Comparison of ENCODE assay signal across 16 cellular contexts in the genomic region with DNA sequence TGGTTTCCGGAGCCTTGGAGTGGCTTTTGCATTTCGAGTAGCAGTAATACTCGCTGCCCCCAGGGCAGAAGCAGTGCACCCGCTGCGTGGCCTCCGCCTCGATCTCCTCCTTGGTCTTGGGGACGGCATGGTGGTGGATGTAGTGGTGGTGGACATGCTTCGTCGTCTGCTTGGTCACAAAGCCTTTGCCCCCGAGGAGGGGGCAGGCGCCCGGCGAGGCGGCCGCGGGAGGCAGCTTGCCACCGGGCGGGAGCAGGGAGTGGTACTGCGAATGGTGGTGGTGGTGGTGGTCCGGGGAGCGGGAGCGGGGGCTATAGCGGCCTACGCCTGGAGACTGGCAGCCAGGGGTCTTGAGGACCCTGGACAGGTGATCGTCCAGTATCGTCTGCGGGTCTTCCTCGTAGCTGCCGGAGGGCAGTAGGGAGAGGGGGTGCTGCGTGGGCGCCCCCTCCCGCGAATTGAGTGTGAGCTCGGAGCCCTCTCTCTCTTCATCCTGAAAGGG.
"Had no signal": no experiment of that assay in that cellular context is flagged by ENCODE, and none has a peak within 500 bp of the region (broad histone marks: within the 10 kb centered on the region; RNA-seq: fewer than 3 reads in every experiment).

No MANE protein-coding gene starts in this region.

- DNase-seq: activated naive CD8-positive, alpha-beta T cell treated with anti-CD3 and anti-CD28 coated beads, Interleukin-2, amount 50 U/mL, for 24 hours; colonic mucosa; erythroblast; hypothalamus; mammary epithelial cell; stimulated activated CD4-positive, alpha-beta T cell treated with anti-CD3 and anti-CD28 coated beads, Interleukin-2, amount 100 ng/mL, for 48 hours; stomach had no signal

- H3K27me3 Mint-ChIP-seq: activated naive CD4-positive, alpha-beta T cell treated with anti-CD3 and anti-CD28 coated beads, Interleukin-2, amount 10 ng/mL, durations not matched to agents 7 days and 5 days; activated naive CD8-positive, alpha-beta T cell treated with anti-CD3 and anti-CD28 coated beads, Interleukin-2, amount 50 U/mL, for 24 hours; central memory CD8-positive, alpha-beta T cell had no signal

- H3K27ac ChIP-seq: colonic mucosa, prostate gland, right atrium auricular region, stomach had no signal

- ATAC-seq: activated naive CD8-positive, alpha-beta T cell treated with anti-CD3 and anti-CD28 coated beads, Interleukin-2, amount 50 U/mL, for 24 hours; left lobe of liver had no signal

- H3K27ac Mint-ChIP-seq: activated naive CD8-positive, alpha-beta T cell treated with anti-CD3 and anti-CD28 coated beads, Interleukin-2, amount 50 U/mL, for 24 hours had no signal

- H3K4me1 Mint-ChIP-seq: central memory CD8-positive, alpha-beta T cell had no signal

- H3K9me3 Mint-ChIP-seq: activated naive CD4-positive, alpha-beta T cell treated with anti-CD3 and anti-CD28 coated beads, Interleukin-2, amount 10 ng/mL, durations not matched to agents 7 days and 5 days; activated naive CD8-positive, alpha-beta T cell treated with anti-CD3 and anti-CD28 coated beads, Interleukin-2, amount 50 U/mL, for 24 hours; activated T-helper 2 cell treated with anti-CD3 and anti-CD28 coated beads, Interferon-gamma antibody, Interleukin-2, Interleukin-4, amounts not matched to agents 10 μg/mL and 5 μg/mL and 100 μg/mL, durations not matched to agents 14 hours and 24 hours and 36 hours; central memory CD8-positive, alpha-beta T cell; neural crest cell had no signal

- H3K9me3 ChIP-seq: colonic mucosa, prostate gland, right atrium auricular region, stomach, thoracic aorta, upper lobe of left lung had no signal

- H3K4me3 Mint-ChIP-seq: activated naive CD8-positive, alpha-beta T cell treated with anti-CD3 and anti-CD28 coated beads, Interleukin-2, amount 50 U/mL, for 24 hours; central memory CD8-positive, alpha-beta T cell; neural crest cell had no signal

- H3K27me3 ChIP-seq: colonic mucosa, right atrium auricular region, stomach, upper lobe of left lung had no signal
